Comparison of ENCODE assay signal across 12 cellular contexts in genomic region chr1:77378723-77379533, GRCh38.
A peak's percentile ranks its signal among the peaks of the same experiment; 100 is the strongest.
DNase-seq lines count a peak whose midpoint lies in the region; ATAC-seq lines count a peak whose summit lies in the region.
"Had no signal": no experiment of that assay in that cellular context is flagged by ENCODE, and none has a peak within 500 bp of the region (broad histone marks: within the 10 kb centered on the region; RNA-seq: fewer than 3 reads in every experiment).

No MANE protein-coding gene starts in this region.

- no peak overlapping the region for H3K23ac ChIP-seq in mesenchymal stem cell (ENCODE audit: low read length in 2 of 2)

- no peaks in the 10 kb centered on the region for H3K4me1 Mint-ChIP-seq in activated CD8-positive, alpha-beta memory T cell treated with anti-CD3 and anti-CD28 coated beads, Interleukin-2, amount 10 ng/mL, durations not matched to agents 7 days and 5 days

- no peak overlapping the region for H3K14ac ChIP-seq in mesenchymal stem cell (ENCODE audit: low read length in 2 of 2)

- peak overlapping the region; percentile 18 for H4K91ac ChIP-seq in mesenchymal stem cell (ENCODE audit: low read length)

- H3K27ac ChIP-seq in angular gyrus (ENCODE audit: low read depth, low read length) (peak overlapping the region; percentile 20), mesenchymal stem cell (ENCODE audit: low read length, poor library complexity, severe bottlenecking) (peak overlapping the region; percentile 75)

- H3K4me2 ChIP-seq in mesenchymal stem cell (ENCODE audit: low read length, poor library complexity, severe bottlenecking) = no peak overlapping the region

- H3K9me3 ChIP-seq in mesenchymal stem cell (ENCODE audit: control insufficient read depth, low read length) = no peaks in the 10 kb centered on the region

- CTCF ChIA-PET in activated CD8-positive, alpha-beta memory T cell treated with anti-CD3 and anti-CD28 coated beads, Interleukin-2, amount 10 ng/mL, durations not matched to agents 7 days and 5 days (lab: Charles Lee) = no interaction called here

- H3K36me3 ChIP-seq in mesenchymal stem cell (ENCODE audit: control insufficient read depth in 1 of 2, insufficient read depth in 2 of 2, low read depth in 1 of 2, low read length in 2 of 2) = no peaks in the 10 kb centered on the region

- 61% methylated on average over 6 of the region's 6 CpGs for WGBS in mesenchymal stem cell

- peak overlapping the region; percentile 59 for H4K8ac ChIP-seq in mesenchymal stem cell (ENCODE audit: low read length)

- no peak overlapping the region for H3K4me3 Mint-ChIP-seq in activated CD8-positive, alpha-beta memory T cell treated with anti-CD3 and anti-CD28 coated beads, Interleukin-2, amount 10 ng/mL, durations not matched to agents 7 days and 5 days

- peak overlapping the region in 1 of 2 experiments; percentile 87 for H2BK12ac ChIP-seq in mesenchymal stem cell (ENCODE audit: low read length in 2 of 2)

- no peak overlapping the region for H2BK5ac ChIP-seq in mesenchymal stem cell (ENCODE audit: low read depth, low read length, poor library complexity, severe bottlenecking)

- H2AK5ac ChIP-seq in mesenchymal stem cell (ENCODE audit: low read length, severe bottlenecking) = peak overlapping the region; percentile 74

- ATAC-seq in GM21526 (IDR thresholded peaks at IDR 0.05; ENCODE audit: low FRiP score, unreplicated experiment) (no peak), HG03378 (IDR thresholded peaks at IDR 0.05; ENCODE audit: unreplicated experiment) (no peak)
- no peak for ATAC-seq in activated CD8-positive, alpha-beta memory T cell treated with anti-CD3 and anti-CD28 coated beads, Interleukin-2, amount 10 ng/mL, durations not matched to agents 7 days and 5 days

- H3K79me1 ChIP-seq in mesenchymal stem cell (replicated peaks; ENCODE audit: low read length, poor library complexity, severe bottlenecking) = peaks cover 12% of the 10 kb centered on the region

- H3K27ac Mint-ChIP-seq in activated CD8-positive, alpha-beta memory T cell treated with anti-CD3 and anti-CD28 coated beads, Interleukin-2, amount 10 ng/mL, durations not matched to agents 7 days and 5 days = no peak overlapping the region
- H3K27ac Mint-ChIP-seq: progenitor cell of endocrine pancreas had no signal

- H3K4me1 ChIP-seq in mesenchymal stem cell (ENCODE audit: control insufficient read depth, insufficient read depth, low read depth, low read length) = peaks cover 10% of the 10 kb centered on the region

- H3K4me3 ChIP-seq in mesenchymal stem cell (ENCODE audit: insufficient read depth in 1 of 2, low read depth in 1 of 2, low read length in 2 of 2) = no peak overlapping the region

- H3K27me3 Mint-ChIP-seq in activated CD8-positive, alpha-beta memory T cell treated with anti-CD3 and anti-CD28 coated beads, Interleukin-2, amount 10 ng/mL, durations not matched to agents 7 days and 5 days = no peaks in the 10 kb centered on the region

- peak overlapping the region; percentile 62 to 71 for H3K4ac ChIP-seq in mesenchymal stem cell (ENCODE audit: low read depth in 1 of 2, low read length in 2 of 2)

- H3K27me3 ChIP-seq in mesenchymal stem cell (ENCODE audit: control insufficient read depth in 1 of 2, insufficient read depth in 1 of 2, low read length in 2 of 2) = no peaks in the 10 kb centered on the region

- H2AFZ ChIP-seq in mesenchymal stem cell (ENCODE audit: low read depth, low read length) = no peak overlapping the region

- H3K18ac ChIP-seq in mesenchymal stem cell (ENCODE audit: low read depth in 1 of 2, low read length in 2 of 2) = peak overlapping the region; percentile 2 to 50

- H3K36me3 Mint-ChIP-seq in activated CD8-positive, alpha-beta memory T cell treated with anti-CD3 and anti-CD28 coated beads, Interleukin-2, amount 10 ng/mL, durations not matched to agents 7 days and 5 days = no peaks in the 10 kb centered on the region

- H2BK15ac ChIP-seq in mesenchymal stem cell (ENCODE audit: low read depth, poor library complexity, severe bottlenecking) = peak overlapping the region; percentile 6

- peak overlapping the region; percentile 77 for H2BK120ac ChIP-seq in mesenchymal stem cell (ENCODE audit: low read depth, low read length)

- no peaks in the 10 kb centered on the region for H3K9me3 Mint-ChIP-seq in activated CD8-positive, alpha-beta memory T cell treated with anti-CD3 and anti-CD28 coated beads, Interleukin-2, amount 10 ng/mL, durations not matched to agents 7 days and 5 days (ENCODE audit: low read depth)

- H3K9ac ChIP-seq in mesenchymal stem cell (ENCODE audit: low read length) = no peak overlapping the region

- peak; percentile 47 for DNase-seq in Daoy (ENCODE audit: low read depth)
- peak; percentile 62 for DNase-seq in NCI-H146 treated with DMSO at 0.1 percent for 48 hours (lab: John Stamatoyannopoulos, UW; ENCODE audit: unreplicated experiment)
- no peak for DNase-seq in mesenchymal stem cell
- no peak for DNase-seq in NCI-H510A treated with DMSO at 0.1 percent for 48 hours (lab: John Stamatoyannopoulos, UW)
- DNase-seq in activated CD8-positive, alpha-beta memory T cell treated with anti-CD3 and anti-CD28 coated beads, Interleukin-2, amount 10 ng/mL, durations not matched to agents 7 days and 5 days = no peak
- DNase-seq: amygdala; NCI-H187; stimulated activated CD4-positive, alpha-beta T cell treated with anti-CD3 and anti-CD28 coated beads, Interleukin-4, amount 100 ng/mL, for 4 hours had no signal

Comparison
In these comparisons a context has a peak if more than half of its experiments do, and no peak if none do; other contexts are left out.
1. DNase-seq: peak in Daoy (single experiment) and NCI-H146 treated with DMSO at 0.1 percent for 48 hours (single experiment); none in mesenchymal stem cell (single experiment), NCI-H510A treated with DMSO at 0.1 percent for 48 hours (single experiment) and activated CD8-positive, alpha-beta memory T cell treated with anti-CD3 and anti-CD28 coated beads, Interleukin-2, amount 10 ng/mL, durations not matched to agents 7 days and 5 days (single experiment).